ENCODE assay signal across 19 cellular contexts in genomic region chr3:64129106-64129505, GRCh38.
DNase-seq lines count a peak whose midpoint lies in the region; ATAC-seq and TF ChIP-seq lines count a peak whose summit lies in the region.
"Had no signal": no experiment of that assay in that cellular context is flagged by ENCODE, and none has a peak within 500 bp of the region (broad histone marks: within the 10 kb centered on the region; RNA-seq: fewer than 3 reads in every experiment).

No MANE protein-coding gene starts in this region.

- H4K91ac ChIP-seq in trophoblast cell (ENCODE audit: low read depth, low read length) = no peak overlapping the region

- H2BK5ac ChIP-seq in trophoblast cell (ENCODE audit: low read depth, low read length, poor library complexity) = no peak overlapping the region

- no peaks in the 10 kb centered on the region for H3K79me2 ChIP-seq in trophoblast cell (ENCODE audit: control insufficient read depth, insufficient read depth, low read length, poor library complexity)

- no peaks in the 10 kb centered on the region for H3K27me3 ChIP-seq in trophoblast cell (ENCODE audit: insufficient read depth, low read length)
- H3K27me3 ChIP-seq: BLaER1 treated with 17β-estradiol and CSF1 and Interleukin-3, amounts not matched to agents 10 nM and 100 nM had no signal

- peaks cover 6 to 16% of the 10 kb centered on the region in 2 experiments for H3K36me3 ChIP-seq in trophoblast cell (ENCODE audit: control insufficient read depth in 1 of 2, insufficient read depth in 2 of 2, low read length in 2 of 2)
- H3K36me3 ChIP-seq: BLaER1 treated with 17β-estradiol and CSF1 and Interleukin-3, amounts not matched to agents 10 nM and 100 nM had no signal

- H3K4me1 Mint-ChIP-seq in chondrocyte (ENCODE audit: low read depth) (peaks cover 14% of the 10 kb centered on the region), nephron progenitor cell (peaks cover 50% of the 10 kb centered on the region)
- H3K4me1 Mint-ChIP-seq: B cell, IgD-negative memory B cell had no signal

- H2BK120ac ChIP-seq in trophoblast cell (ENCODE audit: insufficient read depth, low read length, poor library complexity) = no peak overlapping the region

- ATAC-seq in GM19455 (IDR thresholded peaks at IDR 0.05; ENCODE audit: unreplicated experiment) = no peak
- ATAC-seq: CD8-positive, alpha-beta T cell; HCT116 had no signal

- H2AFZ ChIP-seq in trophoblast cell (ENCODE audit: insufficient read depth, low read length, poor library complexity) = no peak overlapping the region

- no peak overlapping the region for H3K4me3 ChIP-seq in trophoblast cell (ENCODE audit: low read depth, low read length)
- H3K4me3 ChIP-seq: BLaER1 treated with 17β-estradiol and CSF1 and Interleukin-3, amounts not matched to agents 10 nM and 100 nM had no signal

- H3K18ac ChIP-seq in trophoblast cell (ENCODE audit: low read length) = no peak overlapping the region

- H3K9me3 ChIP-seq in trophoblast cell (ENCODE audit: insufficient read depth, low read depth, low read length) = no peaks in the 10 kb centered on the region

- no CpG with 5 or more reads among the region's 4 CpGs for WGBS in trophoblast cell (ENCODE audit: extremely low coverage, insufficient coverage, insufficient read length)

- no peak overlapping the region for H3K27ac ChIP-seq in trophoblast cell (ENCODE audit: low read depth, low read length)
- H3K27ac ChIP-seq: BLaER1 treated with 17β-estradiol and CSF1 and Interleukin-3, amounts not matched to agents 10 nM and 100 nM; HL-60 had no signal

- POLR2A ChIA-PET in HEK293T (lab: Yijun Ruan, JAX) = no interaction called here

- H3K9me3 Mint-ChIP-seq in chondrocyte (ENCODE audit: low read depth) (peaks cover 8% of the 10 kb centered on the region), nephron progenitor cell (peaks cover 18% of the 10 kb centered on the region)
- H3K9me3 Mint-ChIP-seq: CD8-positive, alpha-beta T cell had no signal

- H3K4me2 ChIP-seq in trophoblast cell (ENCODE audit: low read length) = no peak overlapping the region
- H3K4me2 ChIP-seq: BLaER1 treated with 17β-estradiol and CSF1 and Interleukin-3, amounts not matched to agents 10 nM and 100 nM had no signal

- no peak overlapping the region for H2AK5ac ChIP-seq in trophoblast cell (ENCODE audit: low read length)

- H3K4me3 Mint-ChIP-seq in chondrocyte (ENCODE audit: unreplicated experiment) (no peak overlapping the region), nephron progenitor cell (no peak overlapping the region)
- H3K4me3 Mint-ChIP-seq: B cell; CD8-positive, alpha-beta T cell; IgD-negative memory B cell had no signal

- no peak overlapping the region for H2BK12ac ChIP-seq in trophoblast cell (ENCODE audit: low read length)

- no peaks in the 10 kb centered on the region for H3K27me3 Mint-ChIP-seq in chondrocyte (ENCODE audit: low read depth)
- H3K27me3 Mint-ChIP-seq in nephron progenitor cell (ENCODE audit: low read depth, poor library complexity) = no peaks in the 10 kb centered on the region
- H3K27me3 Mint-ChIP-seq: B cell, IgD-negative memory B cell had no signal

- CTCF ChIA-PET in HEK293T (lab: Yijun Ruan, JAX) = no interaction called here

- H3K9ac ChIP-seq in trophoblast cell (ENCODE audit: low read length) = no peak overlapping the region
- H3K9ac ChIP-seq: BLaER1 treated with 17β-estradiol and CSF1 and Interleukin-3, amounts not matched to agents 10 nM and 100 nM had no signal

- no peak overlapping the region for H3K14ac ChIP-seq in trophoblast cell (ENCODE audit: low read length)

- H4K12ac ChIP-seq in trophoblast cell (ENCODE audit: low read depth, low read length) = no peak overlapping the region

- H3K23ac ChIP-seq in trophoblast cell (ENCODE audit: low read length) = no peak overlapping the region

- no peak overlapping the region for H4K8ac ChIP-seq in trophoblast cell (ENCODE audit: low read depth, low read length)

- no peak overlapping the region for H3K4ac ChIP-seq in trophoblast cell (ENCODE audit: low read depth, low read length)

- TF ChIP-seq CTCF in chondrocyte (IDR thresholded peaks at IDR 0.05) (no peak), nephron progenitor cell (IDR thresholded peaks at IDR 0.05) (no peak)

- H3K36me3 Mint-ChIP-seq in chondrocyte (ENCODE audit: low read depth) (peaks cover 16% of the 10 kb centered on the region), nephron progenitor cell (ENCODE audit: low read depth) (peaks cover 56% of the 10 kb centered on the region)
- H3K36me3 Mint-ChIP-seq: CD8-positive, alpha-beta T cell had no signal

- H3K27ac Mint-ChIP-seq in chondrocyte (ENCODE audit: unreplicated experiment) (peak overlapping the region; percentile 38), nephron progenitor cell (peak overlapping the region; percentile 66)
- H3K27ac Mint-ChIP-seq: B cell; CD8-positive, alpha-beta T cell had no signal

- peaks cover 6% of the 10 kb centered on the region for H3K79me1 ChIP-seq in trophoblast cell (ENCODE audit: low read length)

- H3K4me1 ChIP-seq in trophoblast cell (ENCODE audit: control insufficient read depth in 1 of 2, insufficient read depth in 2 of 2, low read length in 2 of 2) = peaks cover 12 to 21% of the 10 kb centered on the region in 2 experiments
- H3K4me1 ChIP-seq: BLaER1 treated with 17β-estradiol and CSF1 and Interleukin-3, amounts not matched to agents 10 nM and 100 nM had no signal

- no peak for DNase-seq in HEK293T (ENCODE audit: extremely low spot score)
- DNase-seq in NCI-H82 treated with DMSO at 0.1 percent for 48 hours (lab: John Stamatoyannopoulos, UW; ENCODE audit: unreplicated experiment) = peak; percentile 74
- DNase-seq in chondrocyte (ENCODE audit: low spot score) = no peak
- no peak for DNase-seq in nephron progenitor cell
- DNase-seq in HPDE6-E6E7 (ENCODE audit: extremely low spot score) = no peak
- no peak for DNase-seq in trophoblast cell
- DNase-seq in NCI-H510A (lab: John Stamatoyannopoulos, UW) = no peak
- DNase-seq: Calu3; CD8-positive, alpha-beta T cell; DMS79 treated with DMSO at 0.1 percent for 48 hours; GOT3; H7; KBM-7 had no signal

TF ChIP-seq in HEK293T, 16 proteins besides CTCF, POLR2A, EP300 and RAD21:
- TF ChIP-seq SP1 (IDR thresholded peaks at IDR 0.05) (no peak), HDGF (IDR thresholded peaks at IDR 0.05; ENCODE audit: borderline replicate concordance) (no peak), SUZ12 (IDR thresholded peaks at IDR 0.05) (no peak), ARNT (IDR thresholded peaks at IDR 0.05) (no peak), FOXM1 (IDR thresholded peaks at IDR 0.05; ENCODE audit: borderline replicate concordance) (no peak), ELF4 (IDR thresholded peaks at IDR 0.05) (no peak), CTBP1 (IDR thresholded peaks at IDR 0.05; ENCODE audit: borderline replicate concordance) (no peak), LEF1 (IDR thresholded peaks at IDR 0.05; ENCODE audit: borderline replicate concordance) (0 out of 2 replicates have a peak, but pooled peaks have one; percentile 13)
